Comparison of ENCODE assay signal across 8 cellular contexts in genomic region chr4:153467897-153468262, GRCh38. TPM values are rescaled to one million over a fixed set of nuclear protein-coding genes. Genes with fewer than 3 reads are reported as not detected.
DNase-seq lines count a peak whose midpoint lies in the region; ATAC-seq and TF ChIP-seq lines count a peak whose summit lies in the region.

No MANE protein-coding gene starts in this region.

- H3K27me3 Mint-ChIP-seq in activated naive CD8-positive, alpha-beta T cell: no peaks in the 10 kb centered on the region

- H3K4me1 ChIP-seq in left ventricle myocardium inferior (peaks cover 66% of the 10 kb centered on the region), liver (ENCODE audit: control insufficient read depth in 4 of 4, insufficient read depth in 4 of 4, low read length in 3 of 4) (peaks cover 4 to 60% (median 48%) of the 10 kb centered on the region in 4 donors), urinary bladder (ENCODE audit: insufficient read depth) (no peaks in the 10 kb centered on the region)

- 44% methylated on average over 4 of the region's 4 CpGs for WGBS in liver
- 7% methylated on average over 4 of the region's 4 CpGs for WGBS in urinary bladder

- H3K27me3 ChIP-seq in left ventricle myocardium inferior (ENCODE audit: low read depth) (no peaks in the 10 kb centered on the region), liver (ENCODE audit: control insufficient read depth in 4 of 4, insufficient read depth in 4 of 4, low read length in 3 of 4) (no peaks in the 10 kb centered on the region)

- peaks cover 16% of the 10 kb centered on the region for H3K36me3 Mint-ChIP-seq in activated naive CD8-positive, alpha-beta T cell

- peak overlapping the region; percentile 92 for H3K27ac Mint-ChIP-seq in activated naive CD8-positive, alpha-beta T cell

- H3K9me3 Mint-ChIP-seq in activated naive CD8-positive, alpha-beta T cell (ENCODE audit: low read depth): no peaks in the 10 kb centered on the region

- H3K4me3 Mint-ChIP-seq in activated naive CD8-positive, alpha-beta T cell: peak overlapping the region; percentile 94

- TF ChIP-seq CTCF in left ventricle myocardium inferior (IDR thresholded peaks at IDR 0.05; ENCODE audit: borderline replicate concordance): no peak
- no peak for TF ChIP-seq CTCF in liver (IDR thresholded peaks at IDR 0.05; ENCODE audit: low read depth, low read length, missing input control)

- intact Hi-C loops in left ventricle myocardium inferior (cut with micrococcal nuclease): loop anchor here (10.0 kb wide), 1 partner anchor 107 kb away; no protein-coding TSS in a partner anchor
- intact Hi-C loops in left cardiac atrium (cut with DNase I): loop anchor here (5.0 to 10.0 kb wide), 3 partner anchors 99 to 123 kb away; partner anchors contain the start of gene MND1 (in 2 of the 2)

- H3K36me3 ChIP-seq in left ventricle myocardium inferior: no peaks in the 10 kb centered on the region
- no peaks in the 10 kb centered on the region for H3K36me3 ChIP-seq in liver (ENCODE audit: control insufficient read depth in 4 of 4, insufficient read depth in 3 of 4, low read depth in 1 of 4, low read length in 3 of 4)
- H3K36me3 ChIP-seq in urinary bladder (ENCODE audit: insufficient read depth): no peaks in the 10 kb centered on the region

- peak overlapping the region; percentile 83 to 97 for H3K9ac ChIP-seq in liver (ENCODE audit: low read depth in 1 of 2, low read length in 2 of 2)

- DNase-seq in left ventricle myocardium inferior (no peak), left cardiac atrium (no peak), NCI-H510A treated with DMSO at 0.1 percent for 48 hours (lab: John Stamatoyannopoulos, UW) (no peak)

- no peak for TF ChIP-seq RAD21 in liver (IDR thresholded peaks at IDR 0.05)

- ATAC-seq in left cardiac atrium: no peak
- no peak for ATAC-seq in HG03196 (IDR thresholded peaks at IDR 0.05; ENCODE audit: unreplicated experiment)
- ATAC-seq in GM21717 (IDR thresholded peaks at IDR 0.05; ENCODE audit: unreplicated experiment): no peak

- H3K27ac ChIP-seq in left ventricle myocardium inferior (replicated peaks) (peak overlapping the region; percentile 90), liver (ENCODE audit: low read depth in 1 of 2, low read length in 2 of 2) (peak overlapping the region; percentile 94 to 99), urinary bladder (ENCODE audit: low read depth) (no peak overlapping the region)

- H3K9me3 ChIP-seq in left ventricle myocardium inferior (replicated peaks): no peaks in the 10 kb centered on the region
- no peaks in the 10 kb centered on the region for H3K9me3 ChIP-seq in liver (ENCODE audit: control insufficient read depth in 4 of 4, low read length in 3 of 4)

- H3K4me1 Mint-ChIP-seq in activated naive CD8-positive, alpha-beta T cell (ENCODE audit: low read depth): peaks cover 62% of the 10 kb centered on the region

- H3K4me3 ChIP-seq in left ventricle myocardium inferior (peak overlapping the region; percentile 93), liver (ENCODE audit: low read depth in 1 of 3, low read length in 3 of 3) (peak overlapping the region; percentile 65 to 95 (median 74)), urinary bladder (ENCODE audit: low read depth, low read length) (peak overlapping the region; percentile 90)

TF ChIP-seq in liver, 16 proteins besides CTCF, POLR2A, EP300 and RAD21:
- TF ChIP-seq FOXA1 (IDR thresholded peaks at IDR 0.05) (no peak), MAX (IDR thresholded peaks at IDR 0.05) (no peak), HNF4G (IDR thresholded peaks at IDR 0.05) (no peak), GABPA (IDR thresholded peaks at IDR 0.05 in 1 of 2, conservative IDR thresholded peaks at IDR 0.05 in 1 of 2) (no peak), YY1 (IDR thresholded peaks at IDR 0.05) (no peak), FOXA2 (IDR thresholded peaks at IDR 0.05) (no peak), REST (IDR thresholded peaks at IDR 0.05) (no peak), RXRA (IDR thresholded peaks at IDR 0.05) (no peak), EGR1 (IDR thresholded peaks at IDR 0.05; ENCODE audit: low read depth in 2 of 2) (no peak), SP1 (IDR thresholded peaks at IDR 0.05) (no peak), ATF3 (IDR thresholded peaks at IDR 0.05) (no peak), ZBTB33 (IDR thresholded peaks at IDR 0.05) (no peak), TAF1 (conservative IDR thresholded peaks at IDR 0.05) (no peak), NR2F2 (IDR thresholded peaks at IDR 0.05) (no peak), JUND (IDR thresholded peaks at IDR 0.05) (no peak), HNF4A (conservative IDR thresholded peaks at IDR 0.05) (no peak)
TF ChIP-seq in liver: peak in this region for 0.

RNA-seq across cellular contexts. Expression of gene TMEM131L, which starts 1.7 kb away (rescaled TPM):
- total RNA-seq in left ventricle myocardium inferior (14.9 TPM), left cardiac atrium (10 to 100 TPM in 1 of 2 donors, 1 to 10 TPM in 1; 8.1 to 13.1 TPM), liver (10 to 100 TPM; 18.7 to 41.3 TPM), urinary bladder (70.0 TPM)
- polyA plus RNA-seq in liver (1 to 10 TPM; 4.9 to 7.2 TPM), urinary bladder (9.6 TPM)
